23 cellular contexts compared by ENCODE assay signal in the genomic region with DNA sequence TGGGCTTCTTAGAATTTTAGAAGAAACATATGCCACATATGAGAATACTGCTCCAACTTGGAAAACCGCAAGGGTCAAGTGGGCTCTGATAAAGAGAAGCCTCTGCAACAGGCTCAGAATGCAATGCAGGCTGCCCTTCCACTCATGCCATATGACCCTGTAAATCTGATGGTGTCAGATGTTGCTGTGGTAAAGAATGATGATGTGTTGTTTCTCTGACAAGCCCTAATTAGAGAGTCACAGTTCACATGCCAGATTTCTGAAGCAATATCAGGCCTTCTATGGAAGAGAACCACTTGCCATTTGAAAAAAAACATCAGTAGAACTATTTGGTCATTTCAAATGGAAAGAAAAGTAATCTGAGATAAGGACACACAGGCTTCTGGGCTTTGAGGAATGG.
"Had no signal": no experiment of that assay in that cellular context is flagged by ENCODE, and none has a peak within 500 bp of the region (broad histone marks: within the 10 kb centered on the region; RNA-seq: fewer than 3 reads in every experiment).

No MANE protein-coding gene starts in this region.

- H3K27me3 ChIP-seq: adrenal gland, breast epithelium, Peyer's patch had no signal

- H3K36me3 ChIP-seq: adrenal gland, breast epithelium, Peyer's patch had no signal

- H3K9me3 ChIP-seq: adrenal gland, breast epithelium, Peyer's patch had no signal

- DNase-seq: activated CD4-positive, alpha-beta T cell treated with anti-CD3 and anti-CD28 coated beads for 48 hours; activated CD4-positive, alpha-beta T cell treated with anti-CD3 and anti-CD28 coated beads, Interleukin-2, amount 50 U/mL, for 4 hours; activated CD4-positive, CD25-positive, alpha-beta regulatory T cell treated with anti-CD3 and anti-CD28 coated beads, Interleukin-2, amount 50 U/mL, for 72 hours; activated CD8-positive, alpha-beta memory T cell treated with anti-CD3 and anti-CD28 coated beads, Interleukin-2, amount 50 U/mL, for 48 hours; activated CD8-positive, alpha-beta T cell treated with anti-CD3 and anti-CD28 coated beads, Interleukin-2, amount 10 ng/mL, durations not matched to agents 7 days and 5 days; activated naive CD4-positive, alpha-beta T cell treated with anti-CD3 and anti-CD28 coated beads, Interleukin-2, amount 50 U/mL, for 16 hours; activated naive CD8-positive, alpha-beta T cell treated with anti-CD3 and anti-CD28 coated beads, Interleukin-2, amount 10 ng/mL, durations not matched to agents 7 days and 5 days; activated T-cell treated with anti-CD3 and anti-CD28 coated beads, Interleukin-2, amount 50 U/mL, for 1 hour; adrenal gland; anterior cingulate cortex; KG1; NCI-H1092; NCI-H1694; NCI-H2029; NCI-H2107; NCI-H510A treated with DMSO at 0.1 percent for 48 hours; NCI-H748 treated with DMSO at 0.1 percent for 48 hours; Peyer's patch; SHP77; T-helper 17 cell; T-helper 9 cell had no signal

- H3K27ac ChIP-seq: adrenal gland, breast epithelium, Peyer's patch had no signal

- H3K4me1 ChIP-seq: adrenal gland, breast epithelium, Peyer's patch had no signal

- ATAC-seq: activated CD8-positive, alpha-beta T cell treated with anti-CD3 and anti-CD28 coated beads, Interleukin-2, amount 10 ng/mL, durations not matched to agents 7 days and 5 days; T-helper 17 cell; WTC11 had no signal

- H3K4me3 ChIP-seq: adrenal gland, breast epithelium, Peyer's patch had no signal
